Comparison of ENCODE assay signal across 8 cellular contexts in the genomic region with DNA sequence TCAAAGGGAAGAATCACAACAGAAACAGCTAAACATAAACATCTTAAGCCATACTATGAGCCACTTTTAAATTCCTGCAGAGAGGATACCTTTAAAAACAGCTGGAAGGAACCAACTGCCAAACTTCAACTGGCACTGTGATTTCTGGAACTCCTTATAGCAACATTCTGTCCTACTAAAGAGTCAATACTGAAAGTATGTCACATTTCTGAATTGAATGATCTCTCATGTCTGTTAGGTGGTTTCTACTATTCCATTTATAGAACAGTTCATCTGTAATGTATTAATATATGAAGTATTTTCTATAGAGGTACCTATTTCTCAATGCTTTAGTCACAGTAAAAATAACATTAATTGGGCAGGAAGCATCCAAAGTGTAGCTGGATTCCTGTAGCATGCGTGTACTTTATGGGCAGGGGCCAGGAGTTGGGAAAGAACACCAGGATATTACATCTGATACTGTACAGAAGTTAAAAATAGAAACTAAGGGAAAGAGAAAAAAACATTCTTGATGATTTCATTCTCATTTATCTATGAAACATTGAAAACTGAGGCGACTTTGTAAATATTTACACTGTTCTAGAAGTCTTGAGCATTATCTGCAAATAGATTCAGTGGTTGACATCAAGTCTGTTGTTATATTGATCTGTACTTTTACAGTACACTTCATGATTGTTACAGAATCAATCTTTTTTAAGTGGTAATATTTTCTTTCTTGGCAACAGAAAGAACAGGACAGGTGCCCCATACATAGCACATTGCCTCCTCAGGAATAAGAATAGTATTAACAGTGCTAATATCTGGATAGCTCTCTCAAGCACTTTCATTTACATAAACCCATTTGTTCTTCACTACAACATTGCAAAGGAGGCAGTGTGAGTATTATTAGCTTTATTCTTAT. TPM values are rescaled to one million over a fixed set of nuclear protein-coding genes. Genes with fewer than 3 reads are reported as not detected.
A peak's percentile ranks its signal among the peaks of the same experiment; 100 is the strongest.
DNase-seq lines count a peak whose midpoint lies in the region; ATAC-seq and FAIRE-seq lines count a peak whose summit lies in the region.

No MANE protein-coding gene starts in this region.

- H3K9me3 Mint-ChIP-seq in naive thymus-derived CD8-positive, alpha-beta T cell, result no peaks in the 10 kb centered on the region

- no peak overlapping the region for H3K4me3 Mint-ChIP-seq in T-helper 17 cell
- H3K4me3 Mint-ChIP-seq in naive thymus-derived CD8-positive, alpha-beta T cell, result no peak overlapping the region

- peak; percentile 84 for ATAC-seq in GM18870 (IDR thresholded peaks at IDR 0.05; ENCODE audit: unreplicated experiment)
- peak; percentile 85 for ATAC-seq in HG02973 (IDR thresholded peaks at IDR 0.05; ENCODE audit: unreplicated experiment)
- ATAC-seq in T-helper 17 cell, result no peak
- no peak for ATAC-seq in naive thymus-derived CD8-positive, alpha-beta T cell

- POLR2A ChIA-PET in naive thymus-derived CD8-positive, alpha-beta T cell (lab: Charles Lee), result no interaction called here

- peak overlapping the region; percentile 49 for H3K27ac Mint-ChIP-seq in T-helper 17 cell
- no peak overlapping the region for H3K27ac Mint-ChIP-seq in naive thymus-derived CD8-positive, alpha-beta T cell

- no peaks in the 10 kb centered on the region for H3K36me3 Mint-ChIP-seq in T-helper 17 cell (ENCODE audit: low read depth)
- no peaks in the 10 kb centered on the region for H3K36me3 Mint-ChIP-seq in naive thymus-derived CD8-positive, alpha-beta T cell

- no peak for DNase-seq in T-helper 17 cell
- no peak for DNase-seq in DMS114 treated with DMSO at 0.1 percent for 48 hours (lab: John Stamatoyannopoulos, UW; ENCODE audit: unreplicated experiment)
- no peak for DNase-seq in naive thymus-derived CD8-positive, alpha-beta T cell
- no peak for DNase-seq in DMS 273 treated with DMSO at 0.1 percent for 48 hours (lab: John Stamatoyannopoulos, UW)
- no peak for DNase-seq in middle frontal gyrus (ENCODE audit: extremely low spot score, low spot score)

- no peaks in the 10 kb centered on the region for H3K9me3 ChIP-seq in T-helper 17 cell (ENCODE audit: control insufficient read depth, low read length, poor library complexity, severe bottlenecking)

- peaks cover 9% of the 10 kb centered on the region for H3K4me1 Mint-ChIP-seq in T-helper 17 cell
- H3K4me1 Mint-ChIP-seq in naive thymus-derived CD8-positive, alpha-beta T cell, result peaks cover 0 to under 1% (median 0%) of the 10 kb centered on the region in 4 donors

- FAIRE-seq in islet of Langerhans (lab: Jason Lieb, UNC), result peak; percentile 98

- H3K27me3 Mint-ChIP-seq in T-helper 17 cell, result no peaks in the 10 kb centered on the region
- H3K27me3 Mint-ChIP-seq in naive thymus-derived CD8-positive, alpha-beta T cell, result peaks cover 0 to 3% (median 0%) of the 10 kb centered on the region in 5 donors

RNA-seq across cellular contexts. Expression of gene ZNF281, which starts 6.1 kb away (rescaled TPM):
- total RNA-seq in T-helper 17 cell, result 10 to 100 TPM; 21.9 to 28.7 TPM
- 10 to 100 TPM; 24.7 to 25.9 TPM for total RNA-seq in naive thymus-derived CD8-positive, alpha-beta T cell
- 10 to 100 TPM; 27.7 to 38.4 (median 28.5) TPM for polyA plus RNA-seq in naive thymus-derived CD8-positive, alpha-beta T cell

Comparison
In these comparisons a context has a peak if more than half of its experiments do, and no peak if none do; other contexts are left out.
1. ATAC-seq: peak in GM18870 (single experiment) and HG02973 (single experiment); none in T-helper 17 cell (single experiment) and naive thymus-derived CD8-positive, alpha-beta T cell (0 of 2).